Comparison of ENCODE assay signal across 20 cellular contexts in genomic region chr2:120865656-120866055, GRCh38.
"Had no signal": no experiment of that assay in that cellular context is flagged by ENCODE, and none has a peak within 500 bp of the region (broad histone marks: within the 10 kb centered on the region; RNA-seq: fewer than 3 reads in every experiment).

No MANE protein-coding gene starts in this region.

- H3K4me3 ChIP-seq: esophagus muscularis mucosa, pancreas, right atrium auricular region, tibial nerve had no signal

- H3K36me3 Mint-ChIP-seq: activated naive CD4-positive, alpha-beta T cell treated with anti-CD3 and anti-CD28 coated beads, Interleukin-2, amount 50 U/mL, for 24 hours had no signal

- H3K4me3 Mint-ChIP-seq: activated CD8-positive, alpha-beta T cell treated with anti-CD3 and anti-CD28 coated beads for 36 hours; activated naive CD4-positive, alpha-beta T cell treated with anti-CD3 and anti-CD28 coated beads, Interleukin-2, amount 50 U/mL, for 24 hours; dendritic cell treated with granulocyte-macrophage colony-stimulating factor and Interleukin-4, amounts not matched to agents 40 ng/mL and 50 ng/mL, for 4 days had no signal

- H3K27me3 ChIP-seq: brain microvascular endothelial cell, esophagus muscularis mucosa, pancreas, right atrium auricular region, tibial nerve had no signal

- H3K4me1 Mint-ChIP-seq: activated naive CD4-positive, alpha-beta T cell treated with anti-CD3 and anti-CD28 coated beads, Interleukin-2, amount 50 U/mL, for 24 hours had no signal

- H3K4me1 ChIP-seq: foreskin keratinocyte, pancreas had no signal

- H3K27ac ChIP-seq: brain microvascular endothelial cell, esophagus muscularis mucosa, foreskin keratinocyte, pancreas, right atrium auricular region, tibial nerve had no signal

- ATAC-seq: activated CD8-positive, alpha-beta T cell treated with anti-CD3 and anti-CD28 coated beads for 36 hours; foreskin keratinocyte; left lobe of liver; pancreas had no signal

- H3K27ac Mint-ChIP-seq: activated CD8-positive, alpha-beta T cell treated with anti-CD3 and anti-CD28 coated beads for 36 hours; activated naive CD4-positive, alpha-beta T cell treated with anti-CD3 and anti-CD28 coated beads, Interleukin-2, amount 50 U/mL, for 24 hours; activated T-helper 2 cell treated with anti-CD3 and anti-CD28 coated beads, Interferon-gamma antibody, Interleukin-2, Interleukin-4, amounts not matched to agents 10 μg/mL and 5 μg/mL and 100 μg/mL, durations not matched to agents 14 hours and 24 hours and 36 hours; dendritic cell treated with granulocyte-macrophage colony-stimulating factor and Interleukin-4, amounts not matched to agents 40 ng/mL and 50 ng/mL, for 4 days; nephron progenitor cell had no signal

- H3K9me3 ChIP-seq: esophagus muscularis mucosa, pancreas, right atrium auricular region, tibial nerve had no signal

- H3K9me3 Mint-ChIP-seq: activated CD8-positive, alpha-beta T cell treated with anti-CD3 and anti-CD28 coated beads for 36 hours; activated naive CD4-positive, alpha-beta T cell treated with anti-CD3 and anti-CD28 coated beads, Interleukin-2, amount 50 U/mL, for 24 hours; activated T-helper 2 cell treated with anti-CD3 and anti-CD28 coated beads, Interferon-gamma antibody, Interleukin-2, Interleukin-4, amounts not matched to agents 10 μg/mL and 5 μg/mL and 100 μg/mL, durations not matched to agents 14 hours and 24 hours and 36 hours; dendritic cell treated with granulocyte-macrophage colony-stimulating factor and Interleukin-4, amounts not matched to agents 40 ng/mL and 50 ng/mL, for 4 days; nephron progenitor cell had no signal

- DNase-seq: activated CD4-positive, alpha-beta T cell treated with anti-CD3 and anti-CD28 coated beads for 1 hour; activated CD4-positive, alpha-beta T cell treated with anti-CD3 and anti-CD28 coated beads, Interleukin-2, amount 50 U/mL, for 1 hour; activated CD8-positive, alpha-beta T cell treated with anti-CD3 and anti-CD28 coated beads for 36 hours; activated T-cell treated with anti-CD3 and anti-CD28 coated beads, Interleukin-2, amount 50 U/mL, for 48 hours; anterior cingulate cortex; foreskin keratinocyte; kidney glomerular epithelial cell; nephron progenitor cell; stimulated activated CD4-positive, alpha-beta T cell treated with anti-CD3 and anti-CD28 coated beads, Interleukin-2, amount 100 ng/mL, for 48 hours; stimulated activated naive CD4-positive, alpha-beta T cell treated with Interleukin-2 at 50 U/mL for 16 hours; T-helper 2 cell had no signal

- H3K36me3 ChIP-seq: brain microvascular endothelial cell, esophagus muscularis mucosa, pancreas, right atrium auricular region, tibial nerve had no signal
